Comparison of ENCODE assay signal across 8 cellular contexts in genomic region chr19:35269425-35270117, GRCh38. TPM values are rescaled to one million over a fixed set of nuclear protein-coding genes. Genes with fewer than 3 reads are reported as not detected.
DNase-seq lines count a peak whose midpoint lies in the region; ATAC-seq and TF ChIP-seq lines count a peak whose summit lies in the region.

No MANE protein-coding gene starts in this region.

- TF ChIP-seq CTCF in GM12865 (IDR thresholded peaks at IDR 0.05; ENCODE audit: insufficient read depth, low read depth, low read length, missing control alignments) (peak; percentile 65), ascending aorta (IDR thresholded peaks at IDR 0.05) (peak; percentile 38 to 59 (median 53)), hepatocyte (IDR thresholded peaks at IDR 0.05; ENCODE audit: poor library complexity) (peak; percentile 83), retinal pigment epithelial cell (conservative IDR thresholded peaks at IDR 0.05; ENCODE audit: low read depth, low read length) (peak; percentile 55)

- no peak overlapping the region for H2AFZ ChIP-seq in hepatocyte

- DNase-seq in GM12865 (ENCODE audit: low read depth): peak; percentile 95
- DNase-seq in NCI-H1105 treated with DMSO at 0.1 percent for 48 hours (lab: John Stamatoyannopoulos, UW): peak; percentile 80
- DNase-seq in T-helper 22 cell (ENCODE audit: low read depth): peak; percentile 56
- DNase-seq in ascending aorta (ENCODE audit: low spot score in 2 of 2): peak in 1 of 2 donors; percentile 87
- DNase-seq in hepatocyte (ENCODE audit: low spot score): peak; percentile 93
- no peak for DNase-seq in retinal pigment epithelial cell (ENCODE audit: low read depth)
- no peak for DNase-seq in cerebellar nuclear complex (lab: John Stamatoyannopoulos, UW)

- intact Hi-C loops in ascending aorta (cut with DNase I): loop anchor here (2.0 to 10.0 kb wide), 8 partner anchors 112 to 1475 kb away; partner anchors contain the start of genes COX6B1, FXYD3, IGFLR1 and KCTD15

- H3K4me3 ChIP-seq in GM12865 (ENCODE audit: low read depth, low read length) (peak overlapping the region; percentile 53), ascending aorta (peak overlapping the region; percentile 86 to 98), hepatocyte (peak overlapping the region; percentile 71), retinal pigment epithelial cell (ENCODE audit: low read length) (peak overlapping the region; percentile 43)

- no peaks in the 10 kb centered on the region for H3K9me2 ChIP-seq in hepatocyte (replicated peaks; ENCODE audit: insufficient read depth)

- peaks cover 34 to 38% of the 10 kb centered on the region in 2 donors for H3K36me3 ChIP-seq in ascending aorta
- H3K36me3 ChIP-seq in hepatocyte (replicated peaks; ENCODE audit: insufficient read depth, low read depth): no peaks in the 10 kb centered on the region

- peak; percentile 44 for ATAC-seq in HG02610 (IDR thresholded peaks at IDR 0.05; ENCODE audit: unreplicated experiment)

- peaks cover 34% of the 10 kb centered on the region for H3K79me2 ChIP-seq in hepatocyte

- H3K9me3 ChIP-seq in ascending aorta (no peaks in the 10 kb centered on the region), hepatocyte (ENCODE audit: low read depth) (no peaks in the 10 kb centered on the region)

- H3K27me3 ChIP-seq in ascending aorta (no peaks in the 10 kb centered on the region), hepatocyte (no peaks in the 10 kb centered on the region)

- WGBS in hepatocyte (ENCODE audit: low lambda C conversion rate, missing lambda C conversion rate): 7% methylated on average over 38 of the region's 66 CpGs

- H3K27ac ChIP-seq in ascending aorta (peak overlapping the region; percentile 79 to 97), hepatocyte (peak overlapping the region; percentile 97)

- peak overlapping the region; percentile 99 for H3K4me2 ChIP-seq in hepatocyte

- H3K4me1 ChIP-seq in ascending aorta: peaks cover 7 to 12% of the 10 kb centered on the region in 2 donors
- H3K4me1 ChIP-seq in hepatocyte (ENCODE audit: insufficient read depth): peaks cover 12% of the 10 kb centered on the region

- peaks cover 10% of the 10 kb centered on the region for H4K20me1 ChIP-seq in hepatocyte (ENCODE audit: insufficient read depth, poor library complexity, severe bottlenecking)

RNA-seq across cellular contexts. Expression of gene USF2, which starts 0.8 kb away (rescaled TPM):
- total RNA-seq in ascending aorta (116 TPM), hepatocyte (55.6 and 61.4 TPM in 2 replicates)
- 30.2 and 35.0 TPM in 2 replicates for polyA plus RNA-seq in hepatocyte

RNA-seq across cellular contexts. Expression of gene HAMP, which starts 12.8 kb away (rescaled TPM):
- not detected for total RNA-seq in ascending aorta
- 5.1 and 7.0 TPM in 2 replicates for total RNA-seq in hepatocyte
- polyA plus RNA-seq in hepatocyte: 49.3 and 55.8 TPM in 2 replicates

RNA-seq across cellular contexts. Expression of gene LSR, which starts 20.8 kb away (rescaled TPM):
- total RNA-seq in ascending aorta (79.4 TPM), hepatocyte (89.9 and 113 TPM in 2 replicates)
- polyA plus RNA-seq in hepatocyte: 255 and 296 TPM in 2 replicates

RNA-seq across cellular contexts. Expression of gene MAG, which starts 22.4 kb away (rescaled TPM):
- not detected for total RNA-seq in ascending aorta
- 2.8 TPM in 1 of 2 replicates, not detected in the other for total RNA-seq in hepatocyte
- 0.47 and 0.81 TPM in 2 replicates for polyA plus RNA-seq in hepatocyte

RNA-seq across cellular contexts. Expression of gene FAM187B, which starts 41.0 kb away (rescaled TPM):
- not detected for total RNA-seq in ascending aorta
- total RNA-seq in hepatocyte: 0.56 TPM in 1 of 2 replicates, not detected in the other
- polyA plus RNA-seq in hepatocyte: not detected in 2 replicates

Comparison
In these comparisons a context has a peak if more than half of its experiments do, and no peak if none do; other contexts are left out.
1. DNase-seq: peak in GM12865 (single experiment), NCI-H1105 treated with DMSO at 0.1 percent for 48 hours (single experiment), T-helper 22 cell (single experiment) and hepatocyte (single experiment); none in retinal pigment epithelial cell (single experiment) and cerebellar nuclear complex (0 of 2).
2. Peak in every context shown above with its lines, with median percentiles within 50 percentile points of each other: H3K4me3 ChIP-seq and CTCF ChIP-seq.